1 cellular context compared by ENCODE assay signal in the genomic region with DNA sequence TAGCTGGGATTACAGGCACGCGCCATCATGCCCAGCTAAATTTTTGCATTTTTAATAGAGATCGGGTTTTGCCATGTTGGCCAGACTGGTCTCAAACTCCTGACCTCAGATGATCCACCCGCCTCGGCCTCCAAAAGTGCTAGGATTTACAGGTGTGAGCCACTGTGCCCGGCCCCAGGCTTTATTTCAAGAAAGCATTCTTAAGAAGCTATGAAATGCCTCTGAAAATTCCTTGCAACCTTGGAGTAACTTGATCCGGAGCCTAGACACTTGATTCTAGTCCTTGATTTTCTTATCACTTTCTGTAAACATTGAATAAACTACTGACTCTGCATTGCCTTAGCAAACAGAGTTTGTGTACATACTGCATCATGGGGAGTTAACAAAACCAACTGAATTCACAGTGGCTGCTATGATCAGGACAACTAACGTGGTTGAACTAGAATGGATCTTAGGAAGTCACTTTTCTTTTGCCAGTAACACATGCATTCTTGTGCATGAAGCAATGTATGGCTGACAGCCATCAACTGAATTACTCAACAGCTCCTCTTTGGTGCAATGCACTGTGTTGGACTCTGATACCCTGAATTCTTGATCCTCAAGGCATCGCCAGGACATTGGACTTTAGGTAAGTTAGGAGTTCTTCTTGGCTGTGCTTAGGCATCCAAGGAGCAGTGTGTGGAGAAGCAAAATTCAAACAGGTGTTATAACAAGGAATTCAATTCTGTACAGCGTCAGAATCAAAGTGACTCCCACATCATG.
TF ChIP-seq lines count a peak whose summit lies in the region.

No MANE protein-coding gene starts in this region.

TF ChIP-seq in HepG2, 621 proteins besides CTCF, POLR2A, EP300 and RAD21 (continued from another document and continues in another):
- TF ChIP-seq, protein P1, sequence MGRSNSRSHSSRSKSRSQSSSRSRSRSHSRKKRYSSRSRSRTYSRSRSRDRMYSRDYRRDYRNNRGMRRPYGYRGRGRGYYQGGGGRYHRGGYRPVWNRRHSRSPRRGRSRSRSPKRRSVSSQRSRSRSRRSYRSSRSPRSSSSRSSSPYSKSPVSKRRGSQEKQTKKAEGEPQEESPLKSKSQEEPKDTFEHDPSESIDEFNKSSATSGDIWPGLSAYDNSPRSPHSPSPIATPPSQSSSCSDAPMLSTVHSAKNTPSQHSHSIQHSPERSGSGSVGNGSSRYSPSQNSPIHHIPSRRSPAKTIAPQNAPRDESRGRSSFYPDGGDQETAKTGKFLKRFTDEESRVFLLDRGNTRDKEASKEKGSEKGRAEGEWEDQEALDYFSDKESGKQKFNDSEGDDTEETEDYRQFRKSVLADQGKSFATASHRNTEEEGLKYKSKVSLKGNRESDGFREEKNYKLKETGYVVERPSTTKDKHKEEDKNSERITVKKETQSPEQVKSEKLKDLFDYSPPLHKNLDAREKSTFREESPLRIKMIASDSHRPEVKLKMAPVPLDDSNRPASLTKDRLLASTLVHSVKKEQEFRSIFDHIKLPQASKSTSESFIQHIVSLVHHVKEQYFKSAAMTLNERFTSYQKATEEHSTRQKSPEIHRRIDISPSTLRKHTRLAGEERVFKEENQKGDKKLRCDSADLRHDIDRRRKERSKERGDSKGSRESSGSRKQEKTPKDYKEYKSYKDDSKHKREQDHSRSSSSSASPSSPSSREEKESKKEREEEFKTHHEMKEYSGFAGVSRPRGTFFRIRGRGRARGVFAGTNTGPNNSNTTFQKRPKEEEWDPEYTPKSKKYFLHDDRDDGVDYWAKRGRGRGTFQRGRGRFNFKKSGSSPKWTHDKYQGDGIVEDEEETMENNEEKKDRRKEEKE (IDR thresholded peaks at IDR 0.05), result no peak
- TF ChIP-seq, protein P2, sequence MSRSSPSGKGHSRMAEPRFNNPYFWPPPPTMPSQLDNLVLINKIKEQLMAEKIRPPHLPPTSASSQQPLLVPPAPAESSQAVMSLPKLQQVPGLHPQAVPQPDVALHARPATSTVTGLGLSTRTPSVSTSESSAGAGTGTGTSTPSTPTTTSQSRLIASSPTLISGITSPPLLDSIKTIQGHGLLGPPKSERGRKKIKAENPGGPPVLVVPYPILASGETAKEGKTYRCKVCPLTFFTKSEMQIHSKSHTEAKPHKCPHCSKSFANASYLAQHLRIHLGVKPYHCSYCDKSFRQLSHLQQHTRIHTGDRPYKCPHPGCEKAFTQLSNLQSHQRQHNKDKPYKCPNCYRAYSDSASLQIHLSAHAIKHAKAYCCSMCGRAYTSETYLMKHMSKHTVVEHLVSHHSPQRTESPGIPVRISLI (CRISPR knock-in tag; IDR thresholded peaks at IDR 0.05; ENCODE audit: borderline replicate concordance), result peak; percentile 62; the same call in 1 of the 2 replicates
- no peak; the same call in 1 of the 2 replicates for TF ChIP-seq ZNF350 (CRISPR knock-in tag; IDR thresholded peaks at IDR 0.05; ENCODE audit: borderline replicate concordance, low read depth)
- no peak for TF ChIP-seq MYNN (CRISPR knock-in tag; IDR thresholded peaks at IDR 0.05; ENCODE audit: low read depth)
- TF ChIP-seq ERF (CRISPR knock-in tag; IDR thresholded peaks at IDR 0.05), result peak; percentile 95
- peak; percentile 89; the same call in 1 of the 2 replicates for TF ChIP-seq ZNF124 (CRISPR knock-in tag; IDR thresholded peaks at IDR 0.05)
- TF ChIP-seq XBP1 (CRISPR knock-in tag; IDR thresholded peaks at IDR 0.05), result peak; percentile 54; the same call in 1 of the 2 replicates
- TF ChIP-seq ELF1 (CRISPR knock-in tag; IDR thresholded peaks at IDR 0.05), result no peak; the same call in 1 of the 2 replicates
- TF ChIP-seq, protein P3, sequence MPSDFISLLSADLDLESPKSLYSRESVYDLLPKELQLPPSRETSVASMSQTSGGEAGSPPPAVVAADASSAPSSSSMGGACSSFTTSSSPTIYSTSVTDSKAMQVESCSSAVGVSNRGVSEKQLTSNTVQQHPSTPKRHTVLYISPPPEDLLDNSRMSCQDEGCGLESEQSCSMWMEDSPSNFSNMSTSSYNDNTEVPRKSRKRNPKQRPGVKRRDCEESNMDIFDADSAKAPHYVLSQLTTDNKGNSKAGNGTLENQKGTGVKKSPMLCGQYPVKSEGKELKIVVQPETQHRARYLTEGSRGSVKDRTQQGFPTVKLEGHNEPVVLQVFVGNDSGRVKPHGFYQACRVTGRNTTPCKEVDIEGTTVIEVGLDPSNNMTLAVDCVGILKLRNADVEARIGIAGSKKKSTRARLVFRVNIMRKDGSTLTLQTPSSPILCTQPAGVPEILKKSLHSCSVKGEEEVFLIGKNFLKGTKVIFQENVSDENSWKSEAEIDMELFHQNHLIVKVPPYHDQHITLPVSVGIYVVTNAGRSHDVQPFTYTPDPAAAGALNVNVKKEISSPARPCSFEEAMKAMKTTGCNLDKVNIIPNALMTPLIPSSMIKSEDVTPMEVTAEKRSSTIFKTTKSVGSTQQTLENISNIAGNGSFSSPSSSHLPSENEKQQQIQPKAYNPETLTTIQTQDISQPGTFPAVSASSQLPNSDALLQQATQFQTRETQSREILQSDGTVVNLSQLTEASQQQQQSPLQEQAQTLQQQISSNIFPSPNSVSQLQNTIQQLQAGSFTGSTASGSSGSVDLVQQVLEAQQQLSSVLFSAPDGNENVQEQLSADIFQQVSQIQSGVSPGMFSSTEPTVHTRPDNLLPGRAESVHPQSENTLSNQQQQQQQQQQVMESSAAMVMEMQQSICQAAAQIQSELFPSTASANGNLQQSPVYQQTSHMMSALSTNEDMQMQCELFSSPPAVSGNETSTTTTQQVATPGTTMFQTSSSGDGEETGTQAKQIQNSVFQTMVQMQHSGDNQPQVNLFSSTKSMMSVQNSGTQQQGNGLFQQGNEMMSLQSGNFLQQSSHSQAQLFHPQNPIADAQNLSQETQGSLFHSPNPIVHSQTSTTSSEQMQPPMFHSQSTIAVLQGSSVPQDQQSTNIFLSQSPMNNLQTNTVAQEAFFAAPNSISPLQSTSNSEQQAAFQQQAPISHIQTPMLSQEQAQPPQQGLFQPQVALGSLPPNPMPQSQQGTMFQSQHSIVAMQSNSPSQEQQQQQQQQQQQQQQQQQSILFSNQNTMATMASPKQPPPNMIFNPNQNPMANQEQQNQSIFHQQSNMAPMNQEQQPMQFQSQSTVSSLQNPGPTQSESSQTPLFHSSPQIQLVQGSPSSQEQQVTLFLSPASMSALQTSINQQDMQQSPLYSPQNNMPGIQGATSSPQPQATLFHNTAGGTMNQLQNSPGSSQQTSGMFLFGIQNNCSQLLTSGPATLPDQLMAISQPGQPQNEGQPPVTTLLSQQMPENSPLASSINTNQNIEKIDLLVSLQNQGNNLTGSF (CRISPR knock-in tag; IDR thresholded peaks at IDR 0.05), result no peak
- 0 out of 2 replicates have a peak, but pooled peaks have one; percentile 26 for TF ChIP-seq AKAP8 (CRISPR knock-in tag; IDR thresholded peaks at IDR 0.05)
- TF ChIP-seq, protein P4, sequence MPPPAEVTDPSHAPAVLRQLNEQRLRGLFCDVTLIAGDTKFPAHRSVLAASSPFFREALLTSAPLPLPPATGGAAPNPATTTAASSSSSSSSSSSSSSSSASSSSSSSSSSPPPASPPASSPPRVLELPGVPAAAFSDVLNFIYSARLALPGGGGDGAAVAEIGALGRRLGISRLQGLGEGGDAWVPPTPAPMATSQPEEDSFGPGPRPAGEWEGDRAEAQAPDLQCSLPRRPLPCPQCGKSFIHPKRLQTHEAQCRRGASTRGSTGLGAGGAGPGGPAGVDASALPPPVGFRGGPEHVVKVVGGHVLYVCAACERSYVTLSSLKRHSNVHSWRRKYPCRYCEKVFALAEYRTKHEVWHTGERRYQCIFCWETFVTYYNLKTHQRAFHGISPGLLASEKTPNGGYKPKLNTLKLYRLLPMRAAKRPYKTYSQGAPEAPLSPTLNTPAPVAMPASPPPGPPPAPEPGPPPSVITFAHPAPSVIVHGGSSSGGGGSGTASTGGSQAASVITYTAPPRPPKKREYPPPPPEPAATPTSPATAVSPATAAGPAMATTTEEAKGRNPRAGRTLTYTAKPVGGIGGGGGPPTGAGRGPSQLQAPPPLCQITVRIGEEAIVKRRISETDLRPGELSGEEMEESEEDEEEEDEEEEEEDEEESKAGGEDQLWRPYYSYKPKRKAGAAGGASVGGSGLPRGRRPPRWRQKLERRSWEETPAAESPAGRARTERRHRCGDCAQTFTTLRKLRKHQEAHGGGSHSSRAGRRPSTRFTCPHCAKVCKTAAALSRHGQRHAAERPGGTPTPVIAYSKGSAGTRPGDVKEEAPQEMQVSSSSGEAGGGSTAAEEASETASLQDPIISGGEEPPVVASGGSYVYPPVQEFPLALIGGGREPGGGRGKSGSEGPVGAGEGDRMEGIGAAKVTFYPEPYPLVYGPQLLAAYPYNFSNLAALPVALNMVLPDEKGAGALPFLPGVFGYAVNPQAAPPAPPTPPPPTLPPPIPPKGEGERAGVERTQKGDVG (CRISPR knock-in tag; IDR thresholded peaks at IDR 0.05; ENCODE audit: borderline replicate concordance), result peak; percentile 22; the same call in 1 of the 2 replicates
- TF ChIP-seq ZNF577 (CRISPR knock-in tag; IDR thresholded peaks at IDR 0.05; ENCODE audit: borderline replicate concordance, low read depth), result no peak
- no peak for TF ChIP-seq ZNF530 (CRISPR knock-in tag; IDR thresholded peaks at IDR 0.05; ENCODE audit: low read depth)
- TF ChIP-seq MTA1 (CRISPR knock-in tag; IDR thresholded peaks at IDR 0.05; ENCODE audit: borderline replicate concordance), result peak; percentile 83; the same call in 1 of the 2 replicates
- TF ChIP-seq TRIM24 (CRISPR knock-in tag; IDR thresholded peaks at IDR 0.05), result peak; percentile 96
- peak; percentile 94 for TF ChIP-seq ZFP1 (CRISPR knock-in tag; IDR thresholded peaks at IDR 0.05)
- TF ChIP-seq DR1 (CRISPR knock-in tag; IDR thresholded peaks at IDR 0.05), result no peak
- TF ChIP-seq KLF13 (CRISPR knock-in tag; IDR thresholded peaks at IDR 0.05), result no peak
- no peak for TF ChIP-seq MTF1 (CRISPR knock-in tag; IDR thresholded peaks at IDR 0.05)
- TF ChIP-seq, protein P5, sequence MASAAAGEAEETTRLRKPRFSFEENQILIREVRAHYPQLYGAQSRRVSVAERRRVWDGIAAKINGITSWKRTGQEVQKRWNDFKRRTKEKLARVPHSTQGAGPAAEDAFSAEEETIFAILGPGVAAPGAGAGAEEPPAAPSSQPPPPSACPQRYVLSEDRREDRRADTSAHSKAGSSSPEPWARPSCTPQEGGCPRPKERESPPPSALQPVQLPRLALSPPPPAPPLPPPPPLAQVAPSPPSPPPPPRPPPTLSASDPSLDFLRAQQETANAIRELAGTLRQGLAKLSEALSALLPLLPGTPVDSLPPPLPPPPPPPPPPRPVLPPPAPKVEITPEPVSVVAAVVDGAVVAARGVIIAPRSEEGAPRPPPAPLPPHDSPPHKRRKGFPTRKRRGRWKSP (CRISPR knock-in tag; IDR thresholded peaks at IDR 0.05), result 0 out of 2 replicates have a peak, but pooled peaks have one; percentile 66
- TF ChIP-seq, protein P6, sequence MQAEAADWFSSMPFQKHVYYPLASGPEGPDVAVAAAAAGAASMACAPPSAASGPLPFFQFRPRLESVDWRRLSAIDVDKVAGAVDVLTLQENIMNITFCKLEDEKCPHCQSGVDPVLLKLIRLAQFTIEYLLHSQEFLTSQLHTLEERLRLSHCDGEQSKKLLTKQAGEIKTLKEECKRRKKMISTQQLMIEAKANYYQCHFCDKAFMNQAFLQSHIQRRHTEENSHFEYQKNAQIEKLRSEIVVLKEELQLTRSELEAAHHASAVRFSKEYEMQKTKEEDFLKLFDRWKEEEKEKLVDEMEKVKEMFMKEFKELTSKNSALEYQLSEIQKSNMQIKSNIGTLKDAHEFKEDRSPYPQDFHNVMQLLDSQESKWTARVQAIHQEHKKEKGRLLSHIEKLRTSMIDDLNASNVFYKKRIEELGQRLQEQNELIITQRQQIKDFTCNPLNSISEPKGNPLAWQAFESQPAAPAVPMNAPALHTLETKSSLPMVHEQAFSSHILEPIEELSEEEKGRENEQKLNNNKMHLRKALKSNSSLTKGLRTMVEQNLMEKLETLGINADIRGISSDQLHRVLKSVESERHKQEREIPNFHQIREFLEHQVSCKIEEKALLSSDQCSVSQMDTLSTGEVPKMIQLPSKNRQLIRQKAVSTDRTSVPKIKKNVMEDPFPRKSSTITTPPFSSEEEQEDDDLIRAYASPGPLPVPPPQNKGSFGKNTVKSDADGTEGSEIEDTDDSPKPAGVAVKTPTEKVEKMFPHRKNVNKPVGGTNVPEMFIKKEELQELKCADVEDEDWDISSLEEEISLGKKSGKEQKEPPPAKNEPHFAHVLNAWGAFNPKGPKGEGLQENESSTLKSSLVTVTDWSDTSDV (CRISPR knock-in tag; IDR thresholded peaks at IDR 0.05), result no peak
- no peak for TF ChIP-seq ZSCAN12 (CRISPR knock-in tag; IDR thresholded peaks at IDR 0.05)
- TF ChIP-seq PHF8 (CRISPR knock-in tag; IDR thresholded peaks at IDR 0.05), result peak; percentile 52; the same call in 1 of the 2 replicates
- TF ChIP-seq ATRX (CRISPR knock-in tag; IDR thresholded peaks at IDR 0.05; ENCODE audit: borderline replicate concordance), result no peak
- TF ChIP-seq MATR3 (CRISPR knock-in tag; IDR thresholded peaks at IDR 0.05), result no peak
- peak; percentile 92; the same call in 1 of the 2 replicates for TF ChIP-seq ZNF44 (CRISPR knock-in tag; IDR thresholded peaks at IDR 0.05)
- TF ChIP-seq, protein P7, sequence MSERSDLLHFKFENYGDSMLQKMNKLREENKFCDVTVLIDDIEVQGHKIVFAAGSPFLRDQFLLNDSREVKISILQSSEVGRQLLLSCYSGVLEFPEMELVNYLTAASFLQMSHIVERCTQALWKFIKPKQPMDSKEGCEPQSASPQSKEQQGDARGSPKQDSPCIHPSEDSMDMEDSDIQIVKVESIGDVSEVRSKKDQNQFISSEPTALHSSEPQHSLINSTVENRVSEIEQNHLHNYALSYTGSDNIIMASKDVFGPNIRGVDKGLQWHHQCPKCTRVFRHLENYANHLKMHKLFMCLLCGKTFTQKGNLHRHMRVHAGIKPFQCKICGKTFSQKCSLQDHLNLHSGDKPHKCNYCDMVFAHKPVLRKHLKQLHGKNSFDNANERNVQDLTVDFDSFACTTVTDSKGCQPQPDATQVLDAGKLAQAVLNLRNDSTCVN (CRISPR knock-in tag; IDR thresholded peaks at IDR 0.05; ENCODE audit: borderline replicate concordance), result peak; percentile 83; the same call in 1 of the 2 replicates
- TF ChIP-seq KAT7 (CRISPR knock-in tag; IDR thresholded peaks at IDR 0.05; ENCODE audit: borderline replicate concordance), result peak; percentile 95
- TF ChIP-seq KLF11 (CRISPR knock-in tag; IDR thresholded peaks at IDR 0.05), result 0 out of 2 replicates have a peak, but pooled peaks have one; percentile 55
- peak; percentile 98 for TF ChIP-seq SMAD3 (CRISPR knock-in tag; IDR thresholded peaks at IDR 0.05)
- TF ChIP-seq NFE2L2 (IDR thresholded peaks at IDR 0.05; ENCODE audit: low read length), result peak; percentile 32; the same call in 1 of the 2 replicates
- peak; percentile 96; the same call in 1 of the 2 replicates for TF ChIP-seq ZNF292 (CRISPR knock-in tag; IDR thresholded peaks at IDR 0.05; ENCODE audit: borderline replicate concordance, low read depth)
- no peak for TF ChIP-seq JDP2 (CRISPR knock-in tag; IDR thresholded peaks at IDR 0.05; ENCODE audit: borderline replicate concordance)
- TF ChIP-seq ZNF446 (CRISPR knock-in tag; IDR thresholded peaks at IDR 0.05), result no peak
- no peak for TF ChIP-seq ZNF30 (CRISPR knock-in tag; IDR thresholded peaks at IDR 0.05)
- TF ChIP-seq NCOA1 (CRISPR knock-in tag; IDR thresholded peaks at IDR 0.05), result 0 out of 2 replicates have a peak, but pooled peaks have one; percentile 83
- TF ChIP-seq ZNF589 (CRISPR knock-in tag; conservative IDR thresholded peaks at IDR 0.05), result no peak
- TF ChIP-seq FOXJ3 (CRISPR knock-in tag; IDR thresholded peaks at IDR 0.05; ENCODE audit: borderline replicate concordance), result peak; percentile 97
- no peak for TF ChIP-seq NBN (conservative IDR thresholded peaks at IDR 0.05)
